In genomic region chr5:8580298-8580697, GRCh38 we compare ENCODE assay signal across 1 cellular context.
TF ChIP-seq lines count a peak whose summit lies in the region.

No MANE protein-coding gene starts in this region.

TF ChIP-seq in HEK293, 187 proteins besides CTCF, POLR2A, EP300 and RAD21 (continued from another document):
- no peak for TF ChIP-seq PATZ1 (tag by site-specific recombination; IDR thresholded peaks at IDR 0.05)
- TF ChIP-seq ZNF785 (tag by site-specific recombination; IDR thresholded peaks at IDR 0.05) = no peak
- TF ChIP-seq ZNF843 (tag by site-specific recombination; IDR thresholded peaks at IDR 0.05) = no peak
